10 cellular contexts compared by ENCODE assay signal in genomic region chr10:16439294-16439693, GRCh38. TPM values are rescaled to one million over a fixed set of nuclear protein-coding genes. Genes with fewer than 3 reads are reported as not detected.
A peak's percentile ranks its signal among the peaks of the same experiment; 100 is the strongest.
DNase-seq lines count a peak whose midpoint lies in the region; ATAC-seq and TF ChIP-seq lines count a peak whose summit lies in the region.
"Had no signal": no experiment of that assay in that cellular context is flagged by ENCODE, and none has a peak within 500 bp of the region (broad histone marks: within the 10 kb centered on the region; RNA-seq: fewer than 3 reads in every experiment).

No MANE protein-coding gene starts in this region.

- DNase-seq in MCF 10A (ENCODE audit: unreplicated experiment) (peak; percentile 65), breast epithelium (ENCODE audit: low spot score in 2 of 2) (no peak), RKO (ENCODE audit: low spot score) (peak; percentile 84), fibroblast of gingiva (ENCODE audit: low read depth) (peak; percentile 77), thyroid gland (no peak), hippocampal formation (lab: John Stamatoyannopoulos, UW) (no peak), body of pancreas (no peak), SKM-1 treated with dmso at 0.1 percent for 144 hours (lab: John Stamatoyannopoulos, UW; ENCODE audit: unreplicated experiment) (no peak)
- DNase-seq: NCI-H146 had no signal

- WGBS in thyroid gland, 2 donors: 74 to 77% methylated on average over 1 of the region's 1 CpG
- 44 to 56% methylated on average over 1 of the region's 1 CpG for WGBS in body of pancreas, 2 donors

- H3K4me1 ChIP-seq in breast epithelium: peaks cover 0 to 12% of the 10 kb centered on the region in 2 donors
- H3K4me1 ChIP-seq in thyroid gland: peaks cover 32 to 35% of the 10 kb centered on the region in 2 donors
- peaks cover 60% of the 10 kb centered on the region for H3K4me1 ChIP-seq in body of pancreas

- H3K36me3 ChIP-seq in breast epithelium (no peaks in the 10 kb centered on the region), thyroid gland (no peaks in the 10 kb centered on the region), body of pancreas (replicated peaks in 1 of 2; ENCODE audit: insufficient read depth in 1 of 2, low read depth in 2 of 2) (no peaks in the 10 kb centered on the region)

- CTCF ChIA-PET in MCF 10A (lab: Yijun Ruan, JAX): interaction anchor here (0.6 kb wide), 1 partner anchor 342 kb away, joined by 3 read pairs; no protein-coding TSS in a partner anchor

- no peaks in the 10 kb centered on the region for H3K27me3 ChIP-seq in breast epithelium
- no peaks in the 10 kb centered on the region for H3K27me3 ChIP-seq in thyroid gland
- H3K27me3 ChIP-seq in body of pancreas: no peaks in the 10 kb centered on the region

- TF ChIP-seq CTCF in MCF 10A (IDR thresholded peaks at IDR 0.05; ENCODE audit: unreplicated experiment) (no peak), breast epithelium (IDR thresholded peaks at IDR 0.05) (no peak), thyroid gland (IDR thresholded peaks at IDR 0.05) (no peak), body of pancreas (IDR thresholded peaks at IDR 0.05) (no peak)

- peaks cover 14% of the 10 kb centered on the region for H3K36me3 Mint-ChIP-seq in MCF 10A (ENCODE audit: insufficient read depth, unreplicated experiment)

- H3K27ac ChIP-seq in breast epithelium (peak overlapping the region in 1 of 2 donors; percentile 67), thyroid gland (peak overlapping the region; percentile 81 to 86 (median 86)), body of pancreas (peak overlapping the region in 2 of 4 donors; percentile 81 to 91)

- H3K27ac Mint-ChIP-seq in MCF 10A (ENCODE audit: low read depth, unreplicated experiment): peak overlapping the region; percentile 86

- peak overlapping the region; percentile 63 for H3K4me3 Mint-ChIP-seq in MCF 10A (ENCODE audit: unreplicated experiment)

- no peak for ATAC-seq in body of pancreas
- ATAC-seq: sciatic nerve had no signal

- TF ChIP-seq POLR2A in breast epithelium (IDR thresholded peaks at IDR 0.05) (no peak), thyroid gland (IDR thresholded peaks at IDR 0.05) (no peak), body of pancreas (IDR thresholded peaks at IDR 0.05) (no peak)

- H3K27me3 Mint-ChIP-seq in MCF 10A (ENCODE audit: insufficient read depth, unreplicated experiment): no peaks in the 10 kb centered on the region

- H3K4me3 ChIP-seq in breast epithelium (no peak overlapping the region), thyroid gland (replicated peaks in 1 of 3) (no peak overlapping the region), body of pancreas (no peak overlapping the region)

- peaks cover 29% of the 10 kb centered on the region for H3K4me1 Mint-ChIP-seq in MCF 10A (ENCODE audit: insufficient read depth, unreplicated experiment)

- POLR2A ChIA-PET in MCF 10A (lab: Yijun Ruan, JAX): interaction anchor here (0.6 kb wide), 1 partner anchor 1572 kb away, joined by 3 read pairs; no protein-coding TSS in a partner anchor

- no peaks in the 10 kb centered on the region for H3K9me3 Mint-ChIP-seq in MCF 10A (ENCODE audit: unreplicated experiment)

- intact Hi-C loops in MCF 10A (cut with micrococcal nuclease): no loop called here
- intact Hi-C loops in breast epithelium (cut with DNase I; ENCODE audit: low total_unique reads): no loop called here
- intact Hi-C loops in thyroid gland (cut with DNase I): loop anchor here (10.0 kb wide), 1 partner anchor 46 kb away; no protein-coding TSS in a partner anchor
- intact Hi-C loops in body of pancreas (cut with DNase I): no loop called here

- H3K9me3 ChIP-seq in breast epithelium (no peaks in the 10 kb centered on the region), thyroid gland (no peaks in the 10 kb centered on the region), body of pancreas (no peaks in the 10 kb centered on the region)

- TSS peak; percentile 13 for BruUV-seq in MCF 10A (replicated peaks; lab: Mats Ljungman, UMichigan)

RNA-seq across cellular contexts. Expression of gene PTER, which starts 2.5 kb away (rescaled TPM):
- total RNA-seq in MCF 10A (2022) (50.8 and 53.2 TPM in 2 replicates), breast epithelium (10 to 100 TPM; 18.4 to 30.3 (median 22.6) TPM), thyroid gland (10 to 100 TPM; 21.0 to 31.2 (median 24.4) TPM), body of pancreas (10 to 100 TPM in 1 of 2 donors, 1 to 10 TPM in 1; 6.3 to 17.6 TPM)

Comparison
In these comparisons a context has a peak if more than half of its experiments do, and no peak if none do; other contexts are left out.
1. DNase-seq: peak in MCF 10A (single experiment), RKO (single experiment) and fibroblast of gingiva (single experiment); none in breast epithelium (0 of 2), thyroid gland (0 of 2), hippocampal formation (0 of 2), body of pancreas (0 of 4) and SKM-1 treated with dmso at 0.1 percent for 144 hours (single experiment).